In the genomic region with DNA sequence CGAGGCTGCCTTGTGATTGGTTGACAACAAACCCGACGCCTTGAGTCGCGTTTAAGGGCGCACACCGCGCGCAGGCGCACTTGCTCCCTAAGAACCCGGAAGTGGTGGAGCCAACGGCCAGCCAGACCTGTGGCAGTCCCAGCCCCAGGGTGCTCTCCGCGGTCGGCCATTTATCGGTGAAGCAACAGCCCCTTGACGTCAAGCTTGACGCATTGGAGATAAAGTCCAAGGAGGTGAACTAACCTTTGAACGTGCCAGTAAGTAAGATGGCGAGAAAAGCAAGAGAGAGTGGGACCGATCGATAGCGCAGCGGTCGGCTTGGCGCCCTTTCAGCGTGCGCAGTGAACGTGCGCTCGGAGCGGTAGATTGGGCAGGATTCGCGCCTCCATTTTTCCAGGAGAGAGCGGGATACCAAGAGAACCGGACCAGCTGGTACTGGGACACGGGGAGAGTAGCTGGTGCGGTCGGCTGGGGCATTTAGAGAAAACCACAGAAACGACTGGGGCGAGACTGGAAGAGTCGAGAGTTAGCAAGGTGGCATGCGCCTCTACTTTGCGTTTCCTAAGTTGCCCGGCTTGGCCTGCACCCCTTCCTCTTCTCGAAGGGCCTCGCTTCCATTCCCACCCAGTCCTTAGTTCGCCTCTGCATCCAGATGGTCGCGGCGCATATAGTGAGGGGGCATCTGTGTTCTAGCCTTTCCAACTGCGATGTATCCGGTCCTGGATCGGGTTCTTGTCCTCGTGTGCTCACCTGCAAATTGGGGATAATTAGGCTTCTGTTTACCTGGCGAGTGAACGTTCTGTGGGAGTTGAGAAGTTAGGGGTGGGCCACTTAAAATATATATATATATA, we compare ENCODE assay signal across 8 cellular contexts. TPM values are rescaled to one million over a fixed set of nuclear protein-coding genes. Genes with fewer than 3 reads are reported as not detected.
DNase-seq lines count a peak whose midpoint lies in the region; ATAC-seq and TF ChIP-seq lines count a peak whose summit lies in the region.

CSTF1 (plus strand) TSS at position 364 of the 851 bp plus-strand sequence. CDS start 2,908 bp downstream, outside the sequence.

- in situ Hi-C loops in GM18951 (cut with MboI; ENCODE audit: low sequenced_read_pairs, unreplicated experiment) = no loop called here

- ATAC-seq in HG03196 (IDR thresholded peaks at IDR 0.05; ENCODE audit: unreplicated experiment) (peak; percentile 94), activated B cell treated with CpG ODN at 0.5 μM for 24 hours (ENCODE audit: low read depth) (peak; percentile 93)

- H3K4me3 ChIP-seq in AG04450 (ENCODE audit: low read depth, low read length) = peak within 1 kb of the TSS; percentile 98

- H3K27me3 Mint-ChIP-seq in activated B cell treated with CpG ODN at 0.5 μM for 24 hours = no peaks in the 10 kb centered on the region

- no peaks in the 10 kb centered on the region for H3K9me3 Mint-ChIP-seq in activated B cell treated with CpG ODN at 0.5 μM for 24 hours

- TF ChIP-seq CTCF in AG04450 (IDR thresholded peaks at IDR 0.05; ENCODE audit: low read depth, low read length) (no peak), activated B cell treated with CpG ODN at 0.5 μM for 24 hours (IDR thresholded peaks at IDR 0.05) (no peak)

- no peak within 1 kb of the TSS for H3K27ac Mint-ChIP-seq in activated B cell treated with CpG ODN at 0.5 μM for 24 hours

- H3K27ac ChIP-seq in AG04450 (ENCODE audit: low read depth, low read length) (peak within 1 kb of the TSS; percentile 93), caudate nucleus (ENCODE audit: low read depth, low read length) (peak within 1 kb of the TSS; percentile 92)

- H3K36me3 Mint-ChIP-seq in activated B cell treated with CpG ODN at 0.5 μM for 24 hours (ENCODE audit: low read depth) = peaks cover 28% of the 10 kb centered on the region

- intact Hi-C loops in activated B cell treated with CpG ODN at 0.5 μM for 24 hours (cut with micrococcal nuclease) = loop anchor here (1.0 to 5.0 kb wide), 7 partner anchors 34 to 1995 kb away; partner anchors contain the start of genes FAM210B, RAB22A, RAE1 and RTF2

- POLR2A ChIA-PET in AG04450 (lab: Yijun Ruan, JAX) = interaction anchor here (0.6 to 2.2 kb wide), 16 partner anchors 11 to 76 kb away, joined by 3 to 13 read pairs (median 4); partner anchors contain the start of genes CASS4, FAM210B and RTF2
- POLR2A ChIA-PET in activated B cell treated with CpG ODN at 0.5 μM for 24 hours (lab: Charles Lee) = interaction anchor here (0.7 to 2.8 kb wide), 8 partner anchors 19 to 1996 kb away, joined by 3 to 21 read pairs (median 6); partner anchors contain the start of genes CASS4, FAM210B, RTF2 and VAPB

- CTCF ChIA-PET in AG04450 (lab: Charles Lee) (interaction anchor here (0.6 to 1.8 kb wide), 3 partner anchors 14 to 78 kb away, joined by 3 to 6 read pairs (median 3); no protein-coding TSS in a partner anchor), activated B cell treated with CpG ODN at 0.5 μM for 24 hours (lab: Charles Lee) (interaction anchor here (0.6 to 1.2 kb wide), 3 partner anchors 8 to 76 kb away, joined by 3 to 4 read pairs (median 3); partner anchors contain the start of gene RTF2)

- H3K4me1 Mint-ChIP-seq in activated B cell treated with CpG ODN at 0.5 μM for 24 hours = peaks cover 22% of the 10 kb centered on the region

- H3K9me3 ChIP-seq in AG04450 (ENCODE audit: control insufficient read depth, insufficient read depth, low read length) = no peaks in the 10 kb centered on the region

- H3K27me3 ChIP-seq in AG04450 (ENCODE audit: control insufficient read depth, insufficient read depth, low read length) = no peaks in the 10 kb centered on the region

- H3K4me3 Mint-ChIP-seq in activated B cell treated with CpG ODN at 0.5 μM for 24 hours = no peak within 1 kb of the TSS

- DNase-seq in AG04450 (ENCODE audit: low read depth, low spot score) (peak; percentile 99), NCI-H345 (lab: John Stamatoyannopoulos, UW) (peak; percentile 100), activated B cell treated with CpG ODN at 0.5 μM for 24 hours (peak; percentile 96), caudate nucleus (lab: John Stamatoyannopoulos, UW) (peak; percentile 85 to 99 (median 97)), inferior parietal cortex (ENCODE audit: extremely low spot score) (peak; percentile 100)
- peak; percentile 99 for DNase-seq in stimulated activated CD4-positive, alpha-beta T cell treated with anti-CD3 and anti-CD28 coated beads, Interleukin-12 subunit alpha, Interleukin-12 subunit beta, amount 100 ng/mL, for 24 hours (ENCODE audit: low read depth in 2 of 2)

- TF ChIP-seq POLR2A in GM18951 (IDR thresholded peaks at IDR 0.05; ENCODE audit: extremely low read depth, insufficient read depth, insufficient read length) = peak; percentile 62

RNA-seq across cellular contexts. Expression of gene CSTF1, which starts in this region (rescaled TPM):
- 70.9 and 74.4 TPM in 2 replicates for polyA plus RNA-seq in AG04450 (2011; rRNA removed)
- 104 and 106 TPM in 2 replicates for polyA minus RNA-seq in AG04450 (2011; rRNA and poly(A)+ RNA removed)
- 31.4 and 36.2 TPM in 2 replicates for total RNA-seq in activated B cell treated with CpG ODN at 0.5 μM for 24 hours

Comparison
In these comparisons a context has a peak if more than half of its experiments do, and no peak if none do; other contexts are left out.
1. Peak in every context shown above with its lines: DNase-seq, ATAC-seq, H3K4me3 ChIP-seq and H3K27ac ChIP-seq.